1 cellular context compared by ENCODE assay signal in the genomic region with DNA sequence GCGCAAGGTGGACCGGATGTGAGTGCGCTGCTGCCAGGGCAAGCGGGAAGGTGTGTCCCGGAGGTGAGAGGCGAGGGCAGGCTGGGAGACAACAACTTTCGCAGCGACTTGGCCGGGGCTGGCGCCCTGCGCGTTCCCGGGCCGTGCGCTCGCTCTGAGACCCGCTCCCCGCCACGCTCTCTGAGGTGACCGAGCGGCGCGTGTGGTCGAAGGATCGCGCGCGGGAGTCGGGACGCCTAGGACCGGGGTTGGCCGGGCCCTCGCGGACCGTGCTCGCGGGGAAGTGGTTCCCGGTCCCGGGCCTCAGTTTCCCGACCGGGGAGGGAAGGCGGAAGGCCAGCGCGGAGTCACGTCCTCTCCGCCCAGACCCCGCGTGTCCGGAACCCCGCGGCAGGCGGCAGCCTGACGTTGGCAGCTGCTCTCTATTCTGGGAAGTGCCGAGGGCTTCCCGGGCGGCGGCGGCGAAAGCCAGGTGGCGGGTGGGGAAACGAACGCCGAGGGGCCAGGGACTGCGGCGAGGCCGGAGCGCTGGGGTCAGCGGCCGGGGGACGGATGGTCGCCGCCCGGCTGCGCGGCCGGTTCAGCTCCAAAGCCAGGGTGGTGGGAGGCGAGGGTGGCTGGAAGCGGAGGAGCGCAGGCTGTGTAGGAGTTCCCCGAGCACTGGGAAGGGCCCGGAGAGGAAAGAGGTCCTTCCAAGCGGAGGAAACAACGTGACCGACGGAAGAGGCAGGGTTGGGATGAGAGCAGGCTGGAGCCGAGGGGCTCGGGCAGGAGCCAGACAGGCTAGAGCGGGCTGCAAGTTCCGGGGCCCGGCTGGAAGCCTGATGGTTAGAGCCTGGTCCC.
TF ChIP-seq lines count a peak whose summit lies in the region.

No MANE protein-coding gene starts in this region.

TF ChIP-seq in HepG2, 621 proteins besides CTCF, POLR2A, EP300 and RAD21 (continued from another document and continues in another):
- TF ChIP-seq EED (CRISPR knock-in tag; IDR thresholded peaks at IDR 0.05) (0 out of 2 replicates have a peak, but pooled peaks have one; percentile 22), ZNF780A (CRISPR knock-in tag; IDR thresholded peaks at IDR 0.05) (no peak), FOSL2 (CRISPR knock-in tag; IDR thresholded peaks at IDR 0.05) (peak; percentile 24; the same call in 1 of the 2 replicates), NFKBIZ (CRISPR knock-in tag; IDR thresholded peaks at IDR 0.05) (peak; percentile 57; the same call in 1 of the 2 replicates), ZNF24 (IDR thresholded peaks at IDR 0.05) (no peak), PHF5A (CRISPR knock-in tag; IDR thresholded peaks at IDR 0.05; ENCODE audit: low read depth, unreplicated experiment) (no peak), DNMT1 (CRISPR knock-in tag; IDR thresholded peaks at IDR 0.05) (no peak), RBAK (CRISPR knock-in tag; IDR thresholded peaks at IDR 0.05) (0 out of 2 replicates have a peak, but pooled peaks have one; percentile 21), KMT2B (CRISPR knock-in tag; IDR thresholded peaks at IDR 0.05) (0 out of 2 replicates have a peak, but pooled peaks have one; percentile 43), AGO2 (optimal IDR thresholded peaks at IDR 0.05; ENCODE audit: low read depth, low read length) (peak; percentile 87), EHMT2 (IDR thresholded peaks at IDR 0.05; ENCODE audit: borderline replicate concordance, low read depth, low read length) (no peak), JUN (CRISPR knock-in tag; IDR thresholded peaks at IDR 0.05) (no peak), GPN1 (CRISPR knock-in tag; IDR thresholded peaks at IDR 0.05; ENCODE audit: borderline replicate concordance) (no peak), SNAPC2 (CRISPR knock-in tag; IDR thresholded peaks at IDR 0.05) (no peak), SP2 (CRISPR knock-in tag; IDR thresholded peaks at IDR 0.05) (peak; percentile 47; the same call in 1 of the 2 replicates), SIX4 (CRISPR knock-in tag; IDR thresholded peaks at IDR 0.05) (no peak), SP4 (CRISPR knock-in tag; IDR thresholded peaks at IDR 0.05) (0 out of 2 replicates have a peak, but pooled peaks have one; percentile 7), ZNF878 (CRISPR knock-in tag; IDR thresholded peaks at IDR 0.05) (peak; percentile 78; the same call in 1 of the 2 replicates), MLLT10 (CRISPR knock-in tag; IDR thresholded peaks at IDR 0.05) (no peak), NKX3-1 (CRISPR knock-in tag; IDR thresholded peaks at IDR 0.05) (peak; percentile 17; the same call in 1 of the 2 replicates), ZNF230 (CRISPR knock-in tag; IDR thresholded peaks at IDR 0.05) (0 out of 2 replicates have a peak, but pooled peaks have one; percentile 64), YEATS4 (CRISPR knock-in tag; IDR thresholded peaks at IDR 0.05; ENCODE audit: borderline replicate concordance) (peak; percentile 49), ZNF773 (CRISPR knock-in tag; IDR thresholded peaks at IDR 0.05; ENCODE audit: borderline replicate concordance) (0 out of 2 replicates have a peak, but pooled peaks have one; percentile 12)
- TF ChIP-seq, protein P1, sequence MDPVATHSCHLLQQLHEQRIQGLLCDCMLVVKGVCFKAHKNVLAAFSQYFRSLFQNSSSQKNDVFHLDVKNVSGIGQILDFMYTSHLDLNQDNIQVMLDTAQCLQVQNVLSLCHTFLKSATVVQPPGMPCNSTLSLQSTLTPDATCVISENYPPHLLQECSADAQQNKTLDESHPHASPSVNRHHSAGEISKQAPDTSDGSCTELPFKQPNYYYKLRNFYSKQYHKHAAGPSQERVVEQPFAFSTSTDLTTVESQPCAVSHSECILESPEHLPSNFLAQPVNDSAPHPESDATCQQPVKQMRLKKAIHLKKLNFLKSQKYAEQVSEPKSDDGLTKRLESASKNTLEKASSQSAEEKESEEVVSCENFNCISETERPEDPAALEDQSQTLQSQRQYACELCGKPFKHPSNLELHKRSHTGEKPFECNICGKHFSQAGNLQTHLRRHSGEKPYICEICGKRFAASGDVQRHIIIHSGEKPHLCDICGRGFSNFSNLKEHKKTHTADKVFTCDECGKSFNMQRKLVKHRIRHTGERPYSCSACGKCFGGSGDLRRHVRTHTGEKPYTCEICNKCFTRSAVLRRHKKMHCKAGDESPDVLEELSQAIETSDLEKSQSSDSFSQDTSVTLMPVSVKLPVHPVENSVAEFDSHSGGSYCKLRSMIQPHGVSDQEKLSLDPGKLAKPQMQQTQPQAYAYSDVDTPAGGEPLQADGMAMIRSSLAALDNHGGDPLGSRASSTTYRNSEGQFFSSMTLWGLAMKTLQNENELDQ (CRISPR knock-in tag; IDR thresholded peaks at IDR 0.05; ENCODE audit: borderline replicate concordance), result no peak
- TF ChIP-seq, protein P2, sequence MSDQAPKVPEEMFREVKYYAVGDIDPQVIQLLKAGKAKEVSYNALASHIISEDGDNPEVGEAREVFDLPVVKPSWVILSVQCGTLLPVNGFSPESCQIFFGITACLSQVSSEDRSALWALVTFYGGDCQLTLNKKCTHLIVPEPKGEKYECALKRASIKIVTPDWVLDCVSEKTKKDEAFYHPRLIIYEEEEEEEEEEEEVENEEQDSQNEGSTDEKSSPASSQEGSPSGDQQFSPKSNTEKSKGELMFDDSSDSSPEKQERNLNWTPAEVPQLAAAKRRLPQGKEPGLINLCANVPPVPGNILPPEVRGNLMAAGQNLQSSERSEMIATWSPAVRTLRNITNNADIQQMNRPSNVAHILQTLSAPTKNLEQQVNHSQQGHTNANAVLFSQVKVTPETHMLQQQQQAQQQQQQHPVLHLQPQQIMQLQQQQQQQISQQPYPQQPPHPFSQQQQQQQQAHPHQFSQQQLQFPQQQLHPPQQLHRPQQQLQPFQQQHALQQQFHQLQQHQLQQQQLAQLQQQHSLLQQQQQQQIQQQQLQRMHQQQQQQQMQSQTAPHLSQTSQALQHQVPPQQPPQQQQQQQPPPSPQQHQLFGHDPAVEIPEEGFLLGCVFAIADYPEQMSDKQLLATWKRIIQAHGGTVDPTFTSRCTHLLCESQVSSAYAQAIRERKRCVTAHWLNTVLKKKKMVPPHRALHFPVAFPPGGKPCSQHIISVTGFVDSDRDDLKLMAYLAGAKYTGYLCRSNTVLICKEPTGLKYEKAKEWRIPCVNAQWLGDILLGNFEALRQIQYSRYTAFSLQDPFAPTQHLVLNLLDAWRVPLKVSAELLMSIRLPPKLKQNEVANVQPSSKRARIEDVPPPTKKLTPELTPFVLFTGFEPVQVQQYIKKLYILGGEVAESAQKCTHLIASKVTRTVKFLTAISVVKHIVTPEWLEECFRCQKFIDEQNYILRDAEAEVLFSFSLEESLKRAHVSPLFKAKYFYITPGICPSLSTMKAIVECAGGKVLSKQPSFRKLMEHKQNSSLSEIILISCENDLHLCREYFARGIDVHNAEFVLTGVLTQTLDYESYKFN (CRISPR knock-in tag; conservative IDR thresholded peaks at IDR 0.05), result no peak; the same call in 1 of the 2 replicates
- TF ChIP-seq, protein P3, sequence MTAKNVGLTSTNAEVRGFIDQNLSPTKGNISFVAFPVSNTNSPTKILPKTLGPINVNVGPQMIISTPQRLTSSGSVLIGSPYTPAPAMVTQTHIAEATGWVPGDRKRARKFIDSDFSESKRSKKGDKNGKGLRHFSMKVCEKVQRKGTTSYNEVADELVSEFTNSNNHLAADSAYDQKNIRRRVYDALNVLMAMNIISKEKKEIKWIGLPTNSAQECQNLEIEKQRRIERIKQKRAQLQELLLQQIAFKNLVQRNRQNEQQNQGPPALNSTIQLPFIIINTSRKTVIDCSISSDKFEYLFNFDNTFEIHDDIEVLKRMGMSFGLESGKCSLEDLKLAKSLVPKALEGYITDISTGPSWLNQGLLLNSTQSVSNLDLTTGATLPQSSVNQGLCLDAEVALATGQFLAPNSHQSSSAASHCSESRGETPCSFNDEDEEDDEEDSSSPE (CRISPR knock-in tag; IDR thresholded peaks at IDR 0.05), result no peak
- TF ChIP-seq, protein P4, sequence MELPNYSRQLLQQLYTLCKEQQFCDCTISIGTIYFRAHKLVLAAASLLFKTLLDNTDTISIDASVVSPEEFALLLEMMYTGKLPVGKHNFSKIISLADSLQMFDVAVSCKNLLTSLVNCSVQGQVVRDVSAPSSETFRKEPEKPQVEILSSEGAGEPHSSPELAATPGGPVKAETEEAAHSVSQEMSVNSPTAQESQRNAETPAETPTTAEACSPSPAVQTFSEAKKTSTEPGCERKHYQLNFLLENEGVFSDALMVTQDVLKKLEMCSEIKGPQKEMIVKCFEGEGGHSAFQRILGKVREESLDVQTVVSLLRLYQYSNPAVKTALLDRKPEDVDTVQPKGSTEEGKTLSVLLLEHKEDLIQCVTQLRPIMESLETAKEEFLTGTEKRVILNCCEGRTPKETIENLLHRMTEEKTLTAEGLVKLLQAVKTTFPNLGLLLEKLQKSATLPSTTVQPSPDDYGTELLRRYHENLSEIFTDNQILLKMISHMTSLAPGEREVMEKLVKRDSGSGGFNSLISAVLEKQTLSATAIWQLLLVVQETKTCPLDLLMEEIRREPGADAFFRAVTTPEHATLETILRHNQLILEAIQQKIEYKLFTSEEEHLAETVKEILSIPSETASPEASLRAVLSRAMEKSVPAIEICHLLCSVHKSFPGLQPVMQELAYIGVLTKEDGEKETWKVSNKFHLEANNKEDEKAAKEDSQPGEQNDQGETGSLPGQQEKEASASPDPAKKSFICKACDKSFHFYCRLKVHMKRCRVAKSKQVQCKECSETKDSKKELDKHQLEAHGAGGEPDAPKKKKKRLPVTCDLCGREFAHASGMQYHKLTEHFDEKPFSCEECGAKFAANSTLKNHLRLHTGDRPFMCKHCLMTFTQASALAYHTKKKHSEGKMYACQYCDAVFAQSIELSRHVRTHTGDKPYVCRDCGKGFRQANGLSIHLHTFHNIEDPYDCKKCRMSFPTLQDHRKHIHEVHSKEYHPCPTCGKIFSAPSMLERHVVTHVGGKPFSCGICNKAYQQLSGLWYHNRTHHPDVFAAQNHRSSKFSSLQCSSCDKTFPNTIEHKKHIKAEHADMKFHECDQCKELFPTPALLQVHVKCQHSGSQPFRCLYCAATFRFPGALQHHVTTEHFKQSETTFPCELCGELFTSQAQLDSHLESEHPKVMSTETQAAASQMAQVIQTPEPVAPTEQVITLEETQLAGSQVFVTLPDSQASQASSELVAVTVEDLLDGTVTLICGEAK (IDR thresholded peaks at IDR 0.05), result no peak
- TF ChIP-seq, protein P4 (CRISPR knock-in tag; IDR thresholded peaks at IDR 0.05), result no peak
- TF ChIP-seq, protein P5, sequence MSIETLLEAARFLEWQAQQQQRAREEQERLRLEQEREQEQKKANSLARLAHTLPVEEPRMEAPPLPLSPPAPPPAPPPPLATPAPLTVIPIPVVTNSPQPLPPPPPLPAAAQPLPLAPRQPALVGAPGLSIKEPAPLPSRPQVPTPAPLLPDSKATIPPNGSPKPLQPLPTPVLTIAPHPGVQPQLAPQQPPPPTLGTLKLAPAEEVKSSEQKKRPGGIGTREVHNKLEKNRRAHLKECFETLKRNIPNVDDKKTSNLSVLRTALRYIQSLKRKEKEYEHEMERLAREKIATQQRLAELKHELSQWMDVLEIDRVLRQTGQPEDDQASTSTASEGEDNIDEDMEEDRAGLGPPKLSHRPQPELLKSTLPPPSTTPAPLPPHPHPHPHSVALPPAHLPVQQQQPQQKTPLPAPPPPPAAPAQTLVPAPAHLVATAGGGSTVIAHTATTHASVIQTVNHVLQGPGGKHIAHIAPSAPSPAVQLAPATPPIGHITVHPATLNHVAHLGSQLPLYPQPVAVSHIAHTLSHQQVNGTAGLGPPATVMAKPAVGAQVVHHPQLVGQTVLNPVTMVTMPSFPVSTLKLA (IDR thresholded peaks at IDR 0.05), result no peak
- TF ChIP-seq, protein P6, sequence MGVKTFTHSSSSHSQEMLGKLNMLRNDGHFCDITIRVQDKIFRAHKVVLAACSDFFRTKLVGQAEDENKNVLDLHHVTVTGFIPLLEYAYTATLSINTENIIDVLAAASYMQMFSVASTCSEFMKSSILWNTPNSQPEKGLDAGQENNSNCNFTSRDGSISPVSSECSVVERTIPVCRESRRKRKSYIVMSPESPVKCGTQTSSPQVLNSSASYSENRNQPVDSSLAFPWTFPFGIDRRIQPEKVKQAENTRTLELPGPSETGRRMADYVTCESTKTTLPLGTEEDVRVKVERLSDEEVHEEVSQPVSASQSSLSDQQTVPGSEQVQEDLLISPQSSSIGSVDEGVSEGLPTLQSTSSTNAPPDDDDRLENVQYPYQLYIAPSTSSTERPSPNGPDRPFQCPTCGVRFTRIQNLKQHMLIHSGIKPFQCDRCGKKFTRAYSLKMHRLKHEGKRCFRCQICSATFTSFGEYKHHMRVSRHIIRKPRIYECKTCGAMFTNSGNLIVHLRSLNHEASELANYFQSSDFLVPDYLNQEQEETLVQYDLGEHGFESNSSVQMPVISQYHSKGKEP (CRISPR knock-in tag; IDR thresholded peaks at IDR 0.05), result no peak
